In the genomic region with DNA sequence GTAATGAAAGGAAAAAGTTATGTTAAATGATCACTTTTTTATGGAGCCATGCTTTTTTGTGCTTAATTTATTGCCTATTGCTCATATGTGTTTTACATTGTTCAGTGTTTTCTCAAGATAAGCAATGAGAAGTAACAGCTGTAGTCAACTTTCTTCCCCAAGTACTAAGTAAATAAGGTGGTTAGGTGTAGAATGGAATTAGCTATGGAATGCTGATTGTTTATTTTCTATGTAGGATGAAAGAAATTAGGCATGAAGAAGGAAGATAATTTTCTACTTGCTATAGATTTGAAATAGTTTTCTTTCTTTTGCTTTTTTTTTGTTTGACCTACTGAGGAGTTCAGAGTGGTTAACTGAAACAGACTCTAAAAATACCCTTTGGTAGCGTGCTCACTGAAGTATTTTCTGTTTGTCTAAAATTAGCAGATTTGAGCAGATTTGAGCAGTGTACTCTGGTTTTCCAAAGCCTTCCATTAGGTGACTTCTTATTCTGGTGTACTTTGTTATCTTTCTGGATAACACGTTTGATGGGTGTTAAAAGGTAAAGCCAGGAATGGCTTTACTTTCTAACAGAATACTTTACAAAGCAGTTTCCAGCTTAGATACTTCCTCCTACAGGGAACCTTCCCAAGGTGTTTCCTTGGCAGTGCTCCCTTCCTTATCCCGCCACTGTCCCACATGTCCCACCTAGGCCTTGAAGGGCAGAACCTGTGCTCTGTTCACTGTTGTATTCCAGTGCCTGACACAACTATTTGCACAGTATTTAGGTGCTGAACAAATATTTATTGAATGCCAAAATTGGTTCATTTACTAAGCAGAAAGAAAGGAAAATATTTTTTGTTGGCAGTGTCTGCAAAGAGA, we compare ENCODE assay signal across 8 cellular contexts. TPM values are rescaled to one million over a fixed set of nuclear protein-coding genes. Genes with fewer than 3 reads are reported as not detected.
DNase-seq lines count a peak whose midpoint lies in the region; ATAC-seq and FAIRE-seq lines count a peak whose summit lies in the region.

No MANE protein-coding gene starts in this region.

- H3K27me3 ChIP-seq in MG63, result no peaks in the 10 kb centered on the region

- in situ Hi-C loops in Caki2 (cut with HindIII; ENCODE audit: low pct_unique_long_range_greater_than_20kb, low sequenced_read_pairs), result no loop called here

- H3K4me1 Mint-ChIP-seq in T-cell (peaks cover 93 to 97% (median 95%) of the 10 kb centered on the region in 3 donors), memory B cell (peaks cover 56% of the 10 kb centered on the region)

- H3K27ac Mint-ChIP-seq in T-cell, result peak overlapping the region; percentile 97 to 99
- peak overlapping the region; percentile 94 for H3K27ac Mint-ChIP-seq in memory B cell

- no peaks in the 10 kb centered on the region for H3K27me3 Mint-ChIP-seq in T-cell
- H3K27me3 Mint-ChIP-seq in memory B cell, result no peaks in the 10 kb centered on the region

- H3K36me3 Mint-ChIP-seq in T-cell (peaks cover 3% of the 10 kb centered on the region), memory B cell (peaks cover 7% of the 10 kb centered on the region)

- no peaks in the 10 kb centered on the region for H3K9me3 ChIP-seq in MG63

- DNase-seq in Caki2 (ENCODE audit: low read depth) (peak; percentile 34), T-cell (no peak), memory B cell (ENCODE audit: low spot score in 2 of 2) (no peak), MG63 (no peak), NCI-H345 treated with DMSO at 0.1 percent for 48 hours (lab: John Stamatoyannopoulos, UW; ENCODE audit: unreplicated experiment) (no peak), AG08395 (ENCODE audit: low spot score) (no peak), urothelium cell line (ENCODE audit: low spot score) (no peak)

- H3K4me3 ChIP-seq in MG63, result no peak overlapping the region

- ATAC-seq in GM21786 (IDR thresholded peaks at IDR 0.05; ENCODE audit: unreplicated experiment) (peak; percentile 29), T-cell (replicated peaks in 1 of 4) (no peak), memory B cell (ENCODE audit: low read depth) (no peak)

- FAIRE-seq in urothelium cell line (lab: Jason Lieb, UNC), result no peak

- H3K4me3 Mint-ChIP-seq in T-cell, result peak overlapping the region; percentile 58 to 76 (median 68)
- H3K4me3 Mint-ChIP-seq in memory B cell, result peak overlapping the region; percentile 65

- H3K9me3 Mint-ChIP-seq in T-cell (no peaks in the 10 kb centered on the region), memory B cell (no peaks in the 10 kb centered on the region)

- H3K36me3 ChIP-seq in MG63, result no peaks in the 10 kb centered on the region

- CTCF ChIA-PET in T-cell (lab: Charles Lee), result interaction anchor here (0.9 to 3.6 kb wide), 6 partner anchors 10 to 118 kb away, joined by 3 to 25 read pairs (median 4); no protein-coding TSS in a partner anchor

- POLR2A ChIA-PET in T-cell (lab: Charles Lee), result interaction anchor here (0.6 to 1.4 kb wide), 13 partner anchors 11 to 566 kb away, joined by 3 to 5 read pairs (median 3); partner anchors contain the start of gene RASSF3 (in 1 of the 2)

RNA-seq across cellular contexts. Expression of gene RASSF3, which starts 56.0 kb away (rescaled TPM):
- 50.0 and 63.8 TPM in 2 replicates for total RNA-seq in Caki2 (2014; rRNA removed; shearing (Covaris generic); ENCODE audit: low replicate concordance)
- 100 to 1,000 TPM; 113 to 167 (median 149) TPM for total RNA-seq in T-cell
- 10.1 and 10.3 TPM in 2 replicates for total RNA-seq in MG63 (2014; rRNA removed; shearing (Covaris generic); ENCODE audit: low replicate concordance)
